Comparison of ENCODE assay signal across 31 cellular contexts in the genomic region with DNA sequence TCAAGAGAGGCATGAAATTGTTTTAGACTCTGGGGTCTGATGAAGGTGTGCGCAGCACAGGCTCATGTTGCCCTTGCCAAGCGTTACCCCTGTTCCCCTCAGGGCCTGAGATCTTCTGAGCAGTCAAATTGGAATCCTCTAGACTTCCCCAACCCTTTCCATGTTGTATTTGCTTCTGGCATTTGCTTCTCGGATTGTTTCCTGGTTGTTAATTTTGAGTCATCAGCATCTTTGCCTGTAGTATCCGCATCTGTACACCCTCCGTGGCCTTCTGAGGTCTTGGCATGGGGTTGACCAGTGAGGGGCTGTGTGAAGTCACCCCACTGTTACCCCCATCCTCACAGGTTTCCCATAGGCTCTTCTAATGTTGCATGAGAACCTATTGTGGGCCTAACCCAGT. TPM values are rescaled to one million over a fixed set of nuclear protein-coding genes. Genes with fewer than 3 reads are reported as not detected.
DNase-seq lines count a peak whose midpoint lies in the region; ATAC-seq and TF ChIP-seq lines count a peak whose summit lies in the region.
"Had no signal": no experiment of that assay in that cellular context is flagged by ENCODE, and none has a peak within 500 bp of the region (broad histone marks: within the 10 kb centered on the region; RNA-seq: fewer than 3 reads in every experiment).

No MANE protein-coding gene starts in this region.

- no peaks in the 10 kb centered on the region for H3K79me2 ChIP-seq in hepatocyte

- peak overlapping the region in 1 of 2 donors; percentile 37 for H3K4me3 Mint-ChIP-seq in CD14-positive monocyte
- H3K4me3 Mint-ChIP-seq: activated B cell treated with CpG ODN at 0.5 μM for 24 hours; activated naive CD4-positive, alpha-beta T cell treated with anti-CD3 and anti-CD28 coated beads, Interleukin-2, amount 50 U/mL, for 24 hours; activated T-helper 1 cell treated with anti-CD3 and anti-CD28 coated beads, Interleukin-12 subunit alpha, Interleukin-12 subunit beta, Interleukin-2, Interleukin-4 antibody, amounts not matched to agents 30 ng/mL and 10 ng/mL and 1 ng/mL, durations not matched to agents 14 hours and 24 hours and 36 hours; HFFc6; immature natural killer cell; natural killer cell had no signal

- H3K36me3 Mint-ChIP-seq in CD14-positive monocyte = peaks cover 0 to 2% of the 10 kb centered on the region in 2 donors
- H3K36me3 Mint-ChIP-seq in activated naive CD4-positive, alpha-beta T cell treated with anti-CD3 and anti-CD28 coated beads, Interleukin-2, amount 50 U/mL, for 72 hours = no peaks in the 10 kb centered on the region
- H3K36me3 Mint-ChIP-seq: activated naive CD4-positive, alpha-beta T cell treated with anti-CD3 and anti-CD28 coated beads, Interleukin-2, amount 50 U/mL, for 24 hours; immature natural killer cell; natural killer cell had no signal

- intact Hi-C loops in CD14-positive monocyte (cut with micrococcal nuclease) (no loop called here), spleen (cut with DNase I; ENCODE audit: low total_unique reads) (no loop called here), left ventricle myocardium inferior (cut with micrococcal nuclease) (no loop called here)

- H3K9me3 ChIP-seq in RWPE2 (ENCODE audit: severe bottlenecking) (no peaks in the 10 kb centered on the region), spleen (no peaks in the 10 kb centered on the region), hepatocyte (ENCODE audit: low read depth) (no peaks in the 10 kb centered on the region), left ventricle myocardium inferior (replicated peaks) (no peaks in the 10 kb centered on the region)
- H3K9me3 ChIP-seq: ascending aorta, ovary, tibial artery had no signal

- no peak overlapping the region for H2AFZ ChIP-seq in hepatocyte

- H3K9me2 ChIP-seq in hepatocyte (replicated peaks; ENCODE audit: insufficient read depth) = no peaks in the 10 kb centered on the region

- no peak overlapping the region for H3K4me2 ChIP-seq in hepatocyte

- peak overlapping the region; percentile 85 to 97 (median 91) for H3K27ac Mint-ChIP-seq in CD14-positive monocyte
- no peak overlapping the region for H3K27ac Mint-ChIP-seq in activated naive CD4-positive, alpha-beta T cell treated with anti-CD3 and anti-CD28 coated beads, Interleukin-2, amount 50 U/mL, for 72 hours
- H3K27ac Mint-ChIP-seq: activated B cell treated with CpG ODN at 0.5 μM for 24 hours; activated naive CD4-positive, alpha-beta T cell treated with anti-CD3 and anti-CD28 coated beads, Interleukin-2, amount 50 U/mL, for 24 hours; activated T-helper 1 cell treated with anti-CD3 and anti-CD28 coated beads, Interleukin-12 subunit alpha, Interleukin-12 subunit beta, Interleukin-2, Interleukin-4 antibody, amounts not matched to agents 30 ng/mL and 10 ng/mL and 1 ng/mL, durations not matched to agents 14 hours and 24 hours and 36 hours; HFFc6; immature natural killer cell; natural killer cell had no signal

- H3K27me3 ChIP-seq in RWPE2 (ENCODE audit: insufficient read depth, poor library complexity, severe bottlenecking) (no peaks in the 10 kb centered on the region), foreskin keratinocyte (no peaks in the 10 kb centered on the region), spleen (replicated peaks in 1 of 7) (no peaks in the 10 kb centered on the region), hepatocyte (no peaks in the 10 kb centered on the region), left ventricle myocardium inferior (ENCODE audit: low read depth) (peaks cover 7% of the 10 kb centered on the region)
- H3K27me3 ChIP-seq: ascending aorta, ovary, tibial artery had no signal

- H3K9me3 Mint-ChIP-seq in CD14-positive monocyte = peaks cover 0 to 2% (median 0%) of the 10 kb centered on the region in 7 donors
- H3K9me3 Mint-ChIP-seq in activated naive CD4-positive, alpha-beta T cell treated with anti-CD3 and anti-CD28 coated beads, Interleukin-2, amount 50 U/mL, for 72 hours = no peaks in the 10 kb centered on the region
- H3K9me3 Mint-ChIP-seq: activated B cell treated with CpG ODN at 0.5 μM for 24 hours; activated naive CD4-positive, alpha-beta T cell treated with anti-CD3 and anti-CD28 coated beads, Interleukin-2, amount 50 U/mL, for 24 hours; activated T-helper 1 cell treated with anti-CD3 and anti-CD28 coated beads, Interleukin-12 subunit alpha, Interleukin-12 subunit beta, Interleukin-2, Interleukin-4 antibody, amounts not matched to agents 30 ng/mL and 10 ng/mL and 1 ng/mL, durations not matched to agents 14 hours and 24 hours and 36 hours; immature natural killer cell; natural killer cell had no signal

- H3K27ac ChIP-seq in RWPE2 (ENCODE audit: poor library complexity, severe bottlenecking) = peak overlapping the region; percentile 16
- no peak overlapping the region for H3K27ac ChIP-seq in foreskin keratinocyte
- H3K27ac ChIP-seq in spleen = peak overlapping the region in 7 of 8 donors; percentile 5 to 68 (median 50)
- no peak overlapping the region for H3K27ac ChIP-seq in hepatocyte
- no peak overlapping the region for H3K27ac ChIP-seq in left ventricle myocardium inferior (replicated peaks)
- H3K27ac ChIP-seq: ascending aorta, ovary, tibial artery had no signal

- H4K20me1 ChIP-seq in hepatocyte (ENCODE audit: insufficient read depth, poor library complexity, severe bottlenecking) = no peaks in the 10 kb centered on the region

- H3K4me3 ChIP-seq in RWPE2 (ENCODE audit: severe bottlenecking) (no peak overlapping the region), spleen (no peak overlapping the region), hepatocyte (no peak overlapping the region), left ventricle myocardium inferior (no peak overlapping the region)
- H3K4me3 ChIP-seq: ascending aorta, GM12878, ovary, tibial artery had no signal

- TF ChIP-seq POLR2A in spleen (IDR thresholded peaks at IDR 0.05) = no peak

- H3K36me3 ChIP-seq in RWPE2 (ENCODE audit: low read depth) = no peaks in the 10 kb centered on the region
- H3K36me3 ChIP-seq in spleen = no peaks in the 10 kb centered on the region
- H3K36me3 ChIP-seq in hepatocyte (replicated peaks; ENCODE audit: insufficient read depth, low read depth) = no peaks in the 10 kb centered on the region
- no peaks in the 10 kb centered on the region for H3K36me3 ChIP-seq in left ventricle myocardium inferior
- H3K36me3 ChIP-seq: ascending aorta, ovary, tibial artery had no signal

- ATAC-seq in RWPE2 (ENCODE audit: low read depth) = no peak
- peak; percentile 41 for ATAC-seq in foreskin keratinocyte
- ATAC-seq in activated naive CD4-positive, alpha-beta T cell treated with anti-CD3 and anti-CD28 coated beads, Interleukin-2, amount 50 U/mL, for 72 hours = no peak
- ATAC-seq: GM12878, natural killer cell had no signal

- H3K4me1 Mint-ChIP-seq in CD14-positive monocyte = peaks cover 67% of the 10 kb centered on the region
- H3K4me1 Mint-ChIP-seq: activated B cell treated with CpG ODN at 0.5 μM for 24 hours; activated naive CD4-positive, alpha-beta T cell treated with anti-CD3 and anti-CD28 coated beads, Interleukin-2, amount 50 U/mL, for 24 hours; immature natural killer cell; natural killer cell had no signal

- no peak for DNase-seq in CD14-positive monocyte (ENCODE audit: low spot score)
- DNase-seq in RWPE2 (ENCODE audit: low spot score) = no peak
- DNase-seq in foreskin keratinocyte = peak in 1 of 2 donors; percentile 71
- no peak for DNase-seq in spleen
- DNase-seq in hepatocyte (ENCODE audit: low spot score) = no peak
- DNase-seq in left ventricle myocardium inferior = no peak
- DNase-seq in SW480 (ENCODE audit: low spot score) = no peak
- no peak for DNase-seq in activated naive CD4-positive, alpha-beta T cell treated with anti-CD3 and anti-CD28 coated beads, Interleukin-2, amount 50 U/mL, for 72 hours (ENCODE audit: low spot score in 2 of 2)
- DNase-seq: activated B cell treated with CpG ODN at 0.5 μM for 24 hours; central memory CD4-positive, alpha-beta T cell; DMS79 treated with DMSO at 0.1 percent for 48 hours; foreskin melanocyte; immature natural killer cell; IMR-90; natural killer cell; NCI-H1417; NCI-H2081 treated with DMSO at 0.1 percent for 48 hours; NCI-H774; SHP77; stimulated activated CD4-positive, alpha-beta T cell treated with anti-CD3 and anti-CD28 coated beads, Interleukin-12 subunit alpha, Interleukin-12 subunit beta, amount 100 ng/mL, for 4 hours; stimulated activated CD4-positive, alpha-beta T cell treated with anti-CD3 and anti-CD28 coated beads, Interleukin-4, amount 100 ng/mL, for 24 hours; stimulated activated naive CD4-positive, alpha-beta T cell treated with Interleukin-2 at 50 U/mL for 16 hours had no signal

- H3K4me1 ChIP-seq in RWPE2 (ENCODE audit: insufficient read depth, poor library complexity, severe bottlenecking) = peaks cover 4% of the 10 kb centered on the region
- H3K4me1 ChIP-seq in foreskin keratinocyte = peaks cover 26% of the 10 kb centered on the region
- H3K4me1 ChIP-seq in spleen = peaks cover 0 to 25% (median 4%) of the 10 kb centered on the region in 6 donors
- peaks cover 11% of the 10 kb centered on the region for H3K4me1 ChIP-seq in hepatocyte (ENCODE audit: insufficient read depth)
- H3K4me1 ChIP-seq in left ventricle myocardium inferior = peaks cover 11% of the 10 kb centered on the region
- H3K4me1 ChIP-seq: ascending aorta had no signal

- 84 to 94% (median 88%) methylated on average over 5 of the region's 5 CpGs for WGBS in spleen, 5 donors
- WGBS in hepatocyte (ENCODE audit: low lambda C conversion rate, missing lambda C conversion rate) = 99% methylated on average over 5 of the region's 5 CpGs

- H3K27me3 Mint-ChIP-seq in CD14-positive monocyte (ENCODE audit: low read depth in 3 of 3) = peaks cover 0 to 2% (median 0%) of the 10 kb centered on the region in 3 donors
- H3K27me3 Mint-ChIP-seq: activated B cell treated with CpG ODN at 0.5 μM for 24 hours; activated naive CD4-positive, alpha-beta T cell treated with anti-CD3 and anti-CD28 coated beads, Interleukin-2, amount 50 U/mL, for 24 hours had no signal

- no peak for TF ChIP-seq CTCF in CD14-positive monocyte (IDR thresholded peaks at IDR 0.05)
- no peak for TF ChIP-seq CTCF in RWPE2 (IDR thresholded peaks at IDR 0.05; ENCODE audit: poor library complexity, severe bottlenecking)
- TF ChIP-seq CTCF in foreskin keratinocyte (conservative IDR thresholded peaks at IDR 0.05) = no peak
- no peak for TF ChIP-seq CTCF in spleen (IDR thresholded peaks at IDR 0.05 in 8 of 11, conservative IDR thresholded peaks at IDR 0.05 in 3 of 11)
- TF ChIP-seq CTCF in hepatocyte (IDR thresholded peaks at IDR 0.05; ENCODE audit: poor library complexity) = no peak
- no peak for TF ChIP-seq CTCF in left ventricle myocardium inferior (IDR thresholded peaks at IDR 0.05; ENCODE audit: borderline replicate concordance)

RNA-seq across cellular contexts. Expression of a gene that starts 40.9 kb away (rescaled TPM):
- polyA plus RNA-seq in CD14-positive monocyte = under 1 TPM in 1 of 2 donors, not detected in 1; 0.08 TPM
- 0.20 and 0.25 TPM in 2 replicates for total RNA-seq in foreskin keratinocyte
- 0.10 and 0.15 TPM in 2 replicates for polyA plus RNA-seq in foreskin keratinocyte
- total RNA-seq in spleen = 1 to 10 TPM; 1.5 to 3.9 (median 3.1) TPM
- under 1 TPM; 0.37 to 0.88 (median 0.58) TPM for polyA plus RNA-seq in spleen
- 1.0 and 1.7 TPM in 2 replicates for total RNA-seq in hepatocyte
- polyA plus RNA-seq in hepatocyte = 0.48 and 1.3 TPM in 2 replicates
- total RNA-seq in left ventricle myocardium inferior = 1.3 TPM
- total RNA-seq in activated naive CD4-positive, alpha-beta T cell treated with anti-CD3 and anti-CD28 coated beads, Interleukin-2, amount 50 U/mL, for 72 hours = not detected
- total RNA-seq: activated B cell treated with CpG ODN at 0.5 μM for 24 hours; activated T-helper 1 cell treated with anti-CD3 and anti-CD28 coated beads, Interleukin-12 subunit alpha, Interleukin-12 subunit beta, Interleukin-2, Interleukin-4 antibody, amounts not matched to agents 30 ng/mL and 10 ng/mL and 1 ng/mL, durations not matched to agents 14 hours and 24 hours and 36 hours; endothelial cell of umbilical vein; GM12878; HFFc6; IMR-90; OCI-LY7 had no signal
- polyA plus RNA-seq: endothelial cell of umbilical vein, IMR-90 had no signal

Comparison
In these comparisons a context has a peak if more than half of its experiments do, and no peak if none do; other contexts are left out.
1. H3K27ac Mint-ChIP-seq: peak in CD14-positive monocyte (7 of 7); none in activated naive CD4-positive, alpha-beta T cell treated with anti-CD3 and anti-CD28 coated beads, Interleukin-2, amount 50 U/mL, for 72 hours (0 of 2).
2. H3K27ac ChIP-seq: peak in RWPE2 (single experiment) and spleen (7 of 8); none in foreskin keratinocyte (single experiment), hepatocyte (single experiment) and left ventricle myocardium inferior (single experiment).